Comparison of ENCODE assay signal across 1 cellular context in the genomic region with DNA sequence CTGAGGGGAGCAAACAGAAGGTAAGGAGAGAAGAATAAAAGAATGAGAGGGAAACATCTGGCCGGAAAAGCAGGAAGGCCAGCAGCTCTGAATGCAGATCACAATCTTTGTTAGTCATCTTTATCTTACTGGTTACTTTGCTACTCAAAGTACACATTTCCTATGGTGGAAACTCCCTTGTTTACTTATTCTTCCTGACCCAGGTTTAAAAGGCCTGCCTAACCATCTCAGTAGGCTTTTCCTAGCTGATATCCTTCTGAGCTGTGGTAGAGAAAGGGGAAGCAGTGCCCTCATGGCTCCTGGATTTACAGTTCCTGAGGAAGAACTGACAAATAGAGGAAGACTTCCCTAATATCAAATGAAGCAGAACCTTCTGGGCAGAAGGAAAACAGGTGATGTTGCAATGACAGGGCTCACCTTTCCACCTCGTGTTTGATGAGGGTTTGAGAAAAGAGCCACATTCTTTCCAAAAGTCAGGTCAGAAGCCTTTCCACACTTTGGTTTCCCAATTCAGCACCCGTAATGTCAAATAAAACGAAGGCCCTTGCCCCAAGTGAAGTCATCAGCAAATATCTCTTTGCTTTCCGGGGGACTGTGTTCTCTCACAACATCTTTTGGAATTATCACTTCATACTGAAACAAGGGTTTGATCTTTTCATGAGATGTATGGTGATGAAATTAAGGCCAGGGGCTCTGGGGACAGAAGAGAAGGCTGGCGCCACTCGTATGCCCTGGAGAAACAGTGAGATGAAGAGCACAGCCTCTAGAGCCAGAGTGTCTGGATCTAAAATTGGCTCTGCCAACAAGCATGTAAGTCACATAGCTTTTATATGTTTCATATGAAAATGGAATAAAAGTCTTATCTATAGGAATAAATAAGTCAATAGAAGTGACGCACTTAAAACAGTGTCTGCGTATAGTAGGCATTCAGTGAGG.
A peak's percentile ranks its signal among the peaks of the same experiment; 100 is the strongest.
TF ChIP-seq lines count a peak whose summit lies in the region.

No MANE protein-coding gene starts in this region.

TF ChIP-seq in HepG2, 621 proteins besides CTCF, POLR2A, EP300 and RAD21 (continued from another document and continues in another):
- TF ChIP-seq, protein P1, sequence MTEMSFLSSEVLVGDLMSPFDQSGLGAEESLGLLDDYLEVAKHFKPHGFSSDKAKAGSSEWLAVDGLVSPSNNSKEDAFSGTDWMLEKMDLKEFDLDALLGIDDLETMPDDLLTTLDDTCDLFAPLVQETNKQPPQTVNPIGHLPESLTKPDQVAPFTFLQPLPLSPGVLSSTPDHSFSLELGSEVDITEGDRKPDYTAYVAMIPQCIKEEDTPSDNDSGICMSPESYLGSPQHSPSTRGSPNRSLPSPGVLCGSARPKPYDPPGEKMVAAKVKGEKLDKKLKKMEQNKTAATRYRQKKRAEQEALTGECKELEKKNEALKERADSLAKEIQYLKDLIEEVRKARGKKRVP (CRISPR knock-in tag; IDR thresholded peaks at IDR 0.05), result peak in 1 of 2 experiments; percentile 70; a peak in 2 of 4 replicates
- TF ChIP-seq ZNF549 (CRISPR knock-in tag; IDR thresholded peaks at IDR 0.05) (no peak), HES4 (CRISPR knock-in tag; IDR thresholded peaks at IDR 0.05; ENCODE audit: borderline replicate concordance) (no peak), NR3C1 (CRISPR knock-in tag; IDR thresholded peaks at IDR 0.05) (no peak), JARID2 (CRISPR knock-in tag; IDR thresholded peaks at IDR 0.05; ENCODE audit: insufficient replicate concordance) (no peak), ZNF121 (CRISPR knock-in tag; IDR thresholded peaks at IDR 0.05) (0 out of 2 replicates have a peak, but pooled peaks have one; percentile 4), ZNF17 (CRISPR knock-in tag; IDR thresholded peaks at IDR 0.05) (no peak), NFIB (CRISPR knock-in tag; IDR thresholded peaks at IDR 0.05; ENCODE audit: borderline replicate concordance) (no peak), FOXK1 (CRISPR knock-in tag; IDR thresholded peaks at IDR 0.05; ENCODE audit: borderline replicate concordance, low read depth) (peak; percentile 91), ZSCAN20 (CRISPR knock-in tag; IDR thresholded peaks at IDR 0.05; ENCODE audit: borderline replicate concordance) (peak; percentile 76; the same call in 1 of the 2 replicates), ZMYM3 (CRISPR knock-in tag; IDR thresholded peaks at IDR 0.05) (no peak; the same call in 1 of the 2 replicates), NCOA5 (CRISPR knock-in tag; IDR thresholded peaks at IDR 0.05) (peak; percentile 86), SMARCC2 (IDR thresholded peaks at IDR 0.05) (peak; percentile 17; the same call in 1 of the 2 replicates), REPIN1 (CRISPR knock-in tag; IDR thresholded peaks at IDR 0.05; ENCODE audit: borderline replicate concordance, low read depth) (peak; percentile 42; the same call in 1 of the 2 replicates), RFX1 (IDR thresholded peaks at IDR 0.05) (no peak), SMARCE1 (IDR thresholded peaks at IDR 0.05; ENCODE audit: borderline replicate concordance) (no peak), GTF2F1 (IDR thresholded peaks at IDR 0.05; ENCODE audit: low read length) (no peak), CBFB (CRISPR knock-in tag; IDR thresholded peaks at IDR 0.05) (no peak), HOXA9 (CRISPR knock-in tag; IDR thresholded peaks at IDR 0.05; ENCODE audit: borderline replicate concordance) (no peak), GABPB1 (CRISPR knock-in tag; IDR thresholded peaks at IDR 0.05) (no peak), NCOA1 (CRISPR knock-in tag; IDR thresholded peaks at IDR 0.05) (peak; percentile 88), RAD51 (IDR thresholded peaks at IDR 0.05; ENCODE audit: borderline replicate concordance) (no peak), ZMYM2 (CRISPR knock-in tag; IDR thresholded peaks at IDR 0.05) (no peak), ZNF614 (CRISPR knock-in tag; IDR thresholded peaks at IDR 0.05; ENCODE audit: borderline replicate concordance) (peak; percentile 99), ZFP82 (CRISPR knock-in tag; IDR thresholded peaks at IDR 0.05; ENCODE audit: borderline replicate concordance) (0 out of 2 replicates have a peak, but pooled peaks have one; percentile 73), ZMYM4 (CRISPR knock-in tag; IDR thresholded peaks at IDR 0.05) (peak; percentile 89), MAF1 (CRISPR knock-in tag; IDR thresholded peaks at IDR 0.05; ENCODE audit: borderline replicate concordance) (peak; percentile 83; the same call in 1 of the 2 replicates), RBM39 (IDR thresholded peaks at IDR 0.05; ENCODE audit: low read depth, low read length, poor library complexity, severe bottlenecking) (no peak), ZNF552 (CRISPR knock-in tag; IDR thresholded peaks at IDR 0.05; ENCODE audit: borderline replicate concordance) (no peak), BRCA1 (CRISPR knock-in tag; IDR thresholded peaks at IDR 0.05) (0 out of 2 replicates have a peak, but pooled peaks have one; percentile 32), ATM (IDR thresholded peaks at IDR 0.05; ENCODE audit: borderline replicate concordance) (no peak), HOXA7 (CRISPR knock-in tag; IDR thresholded peaks at IDR 0.05) (no peak), ZNF713 (CRISPR knock-in tag; IDR thresholded peaks at IDR 0.05) (0 out of 2 replicates have a peak, but pooled peaks have one; percentile 70), ASH2L (IDR thresholded peaks at IDR 0.05; ENCODE audit: insufficient read length, low read depth, low read length) (peak; percentile 87), ZNF572 (CRISPR knock-in tag; IDR thresholded peaks at IDR 0.05) (no peak), TAF15 (IDR thresholded peaks at IDR 0.05; ENCODE audit: low read depth, low read length, poor library complexity, severe bottlenecking) (no peak), PHF8 (CRISPR knock-in tag; IDR thresholded peaks at IDR 0.05) (peak; percentile 51; the same call in 1 of the 2 replicates), AGO2 (optimal IDR thresholded peaks at IDR 0.05; ENCODE audit: low read depth, low read length) (no peak), U2AF1 (optimal IDR thresholded peaks at IDR 0.05; ENCODE audit: low read depth, low read length) (no peak), ZC3H13 (CRISPR knock-in tag; IDR thresholded peaks at IDR 0.05) (0 out of 2 replicates have a peak, but pooled peaks have one; percentile 50)
- TF ChIP-seq, protein P2, sequence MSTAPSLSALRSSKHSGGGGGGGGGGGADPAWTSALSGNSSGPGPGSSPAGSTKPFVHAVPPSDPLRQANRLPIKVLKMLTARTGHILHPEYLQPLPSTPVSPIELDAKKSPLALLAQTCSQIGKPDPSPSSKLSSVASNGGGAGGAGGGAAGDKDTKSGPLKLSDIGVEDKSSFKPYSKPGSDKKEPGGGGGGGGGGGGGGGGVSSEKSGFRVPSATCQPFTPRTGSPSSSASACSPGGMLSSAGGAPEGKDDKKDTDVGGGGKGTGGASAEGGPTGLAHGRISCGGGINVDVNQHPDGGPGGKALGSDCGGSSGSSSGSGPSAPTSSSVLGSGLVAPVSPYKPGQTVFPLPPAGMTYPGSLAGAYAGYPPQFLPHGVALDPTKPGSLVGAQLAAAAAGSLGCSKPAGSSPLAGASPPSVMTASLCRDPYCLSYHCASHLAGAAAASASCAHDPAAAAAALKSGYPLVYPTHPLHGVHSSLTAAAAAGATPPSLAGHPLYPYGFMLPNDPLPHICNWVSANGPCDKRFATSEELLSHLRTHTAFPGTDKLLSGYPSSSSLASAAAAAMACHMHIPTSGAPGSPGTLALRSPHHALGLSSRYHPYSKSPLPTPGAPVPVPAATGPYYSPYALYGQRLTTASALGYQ (CRISPR knock-in tag; IDR thresholded peaks at IDR 0.05), result peak; percentile 58
- TF ChIP-seq, protein P3, sequence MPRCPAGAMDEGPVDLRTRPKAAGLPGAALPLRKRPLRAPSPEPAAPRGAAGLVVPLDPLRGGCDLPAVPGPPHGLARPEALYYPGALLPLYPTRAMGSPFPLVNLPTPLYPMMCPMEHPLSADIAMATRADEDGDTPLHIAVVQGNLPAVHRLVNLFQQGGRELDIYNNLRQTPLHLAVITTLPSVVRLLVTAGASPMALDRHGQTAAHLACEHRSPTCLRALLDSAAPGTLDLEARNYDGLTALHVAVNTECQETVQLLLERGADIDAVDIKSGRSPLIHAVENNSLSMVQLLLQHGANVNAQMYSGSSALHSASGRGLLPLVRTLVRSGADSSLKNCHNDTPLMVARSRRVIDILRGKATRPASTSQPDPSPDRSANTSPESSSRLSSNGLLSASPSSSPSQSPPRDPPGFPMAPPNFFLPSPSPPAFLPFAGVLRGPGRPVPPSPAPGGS (CRISPR knock-in tag; IDR thresholded peaks at IDR 0.05), result no peak
- TF ChIP-seq, protein P4, sequence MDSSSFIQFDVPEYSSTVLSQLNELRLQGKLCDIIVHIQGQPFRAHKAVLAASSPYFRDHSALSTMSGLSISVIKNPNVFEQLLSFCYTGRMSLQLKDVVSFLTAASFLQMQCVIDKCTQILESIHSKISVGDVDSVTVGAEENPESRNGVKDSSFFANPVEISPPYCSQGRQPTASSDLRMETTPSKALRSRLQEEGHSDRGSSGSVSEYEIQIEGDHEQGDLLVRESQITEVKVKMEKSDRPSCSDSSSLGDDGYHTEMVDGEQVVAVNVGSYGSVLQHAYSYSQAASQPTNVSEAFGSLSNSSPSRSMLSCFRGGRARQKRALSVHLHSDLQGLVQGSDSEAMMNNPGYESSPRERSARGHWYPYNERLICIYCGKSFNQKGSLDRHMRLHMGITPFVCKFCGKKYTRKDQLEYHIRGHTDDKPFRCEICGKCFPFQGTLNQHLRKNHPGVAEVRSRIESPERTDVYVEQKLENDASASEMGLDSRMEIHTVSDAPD (CRISPR knock-in tag; IDR thresholded peaks at IDR 0.05), result peak; percentile 81
- TF ChIP-seq, protein P5, sequence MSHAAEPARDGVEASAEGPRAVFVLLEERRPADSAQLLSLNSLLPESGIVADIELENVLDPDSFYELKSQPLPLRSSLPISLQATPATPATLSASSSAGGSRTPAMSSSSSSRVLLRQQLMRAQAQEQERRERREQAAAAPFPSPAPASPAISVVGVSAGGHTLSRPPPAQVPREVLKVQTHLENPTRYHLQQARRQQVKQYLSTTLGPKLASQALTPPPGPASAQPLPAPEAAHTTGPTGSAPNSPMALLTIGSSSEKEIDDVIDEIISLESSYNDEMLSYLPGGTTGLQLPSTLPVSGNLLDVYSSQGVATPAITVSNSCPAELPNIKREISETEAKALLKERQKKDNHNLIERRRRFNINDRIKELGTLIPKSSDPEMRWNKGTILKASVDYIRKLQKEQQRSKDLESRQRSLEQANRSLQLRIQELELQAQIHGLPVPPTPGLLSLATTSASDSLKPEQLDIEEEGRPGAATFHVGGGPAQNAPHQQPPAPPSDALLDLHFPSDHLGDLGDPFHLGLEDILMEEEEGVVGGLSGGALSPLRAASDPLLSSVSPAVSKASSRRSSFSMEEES (CRISPR knock-in tag; IDR thresholded peaks at IDR 0.05), result peak; percentile 78
- TF ChIP-seq, protein P6, sequence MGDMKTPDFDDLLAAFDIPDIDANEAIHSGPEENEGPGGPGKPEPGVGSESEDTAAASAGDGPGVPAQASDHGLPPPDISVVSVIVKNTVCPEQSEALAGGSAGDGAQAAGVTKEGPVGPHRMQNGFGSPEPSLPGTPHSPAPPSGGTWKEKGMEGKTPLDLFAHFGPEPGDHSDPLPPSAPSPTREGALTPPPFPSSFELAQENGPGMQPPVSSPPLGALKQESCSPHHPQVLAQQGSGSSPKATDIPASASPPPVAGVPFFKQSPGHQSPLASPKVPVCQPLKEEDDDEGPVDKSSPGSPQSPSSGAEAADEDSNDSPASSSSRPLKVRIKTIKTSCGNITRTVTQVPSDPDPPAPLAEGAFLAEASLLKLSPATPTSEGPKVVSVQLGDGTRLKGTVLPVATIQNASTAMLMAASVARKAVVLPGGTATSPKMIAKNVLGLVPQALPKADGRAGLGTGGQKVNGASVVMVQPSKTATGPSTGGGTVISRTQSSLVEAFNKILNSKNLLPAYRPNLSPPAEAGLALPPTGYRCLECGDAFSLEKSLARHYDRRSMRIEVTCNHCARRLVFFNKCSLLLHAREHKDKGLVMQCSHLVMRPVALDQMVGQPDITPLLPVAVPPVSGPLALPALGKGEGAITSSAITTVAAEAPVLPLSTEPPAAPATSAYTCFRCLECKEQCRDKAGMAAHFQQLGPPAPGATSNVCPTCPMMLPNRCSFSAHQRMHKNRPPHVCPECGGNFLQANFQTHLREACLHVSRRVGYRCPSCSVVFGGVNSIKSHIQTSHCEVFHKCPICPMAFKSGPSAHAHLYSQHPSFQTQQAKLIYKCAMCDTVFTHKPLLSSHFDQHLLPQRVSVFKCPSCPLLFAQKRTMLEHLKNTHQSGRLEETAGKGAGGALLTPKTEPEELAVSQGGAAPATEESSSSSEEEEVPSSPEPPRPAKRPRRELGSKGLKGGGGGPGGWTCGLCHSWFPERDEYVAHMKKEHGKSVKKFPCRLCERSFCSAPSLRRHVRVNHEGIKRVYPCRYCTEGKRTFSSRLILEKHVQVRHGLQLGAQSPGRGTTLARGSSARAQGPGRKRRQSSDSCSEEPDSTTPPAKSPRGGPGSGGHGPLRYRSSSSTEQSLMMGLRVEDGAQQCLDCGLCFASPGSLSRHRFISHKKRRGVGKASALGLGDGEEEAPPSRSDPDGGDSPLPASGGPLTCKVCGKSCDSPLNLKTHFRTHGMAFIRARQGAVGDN (CRISPR knock-in tag; IDR thresholded peaks at IDR 0.05), result no peak
- TF ChIP-seq, protein P7, sequence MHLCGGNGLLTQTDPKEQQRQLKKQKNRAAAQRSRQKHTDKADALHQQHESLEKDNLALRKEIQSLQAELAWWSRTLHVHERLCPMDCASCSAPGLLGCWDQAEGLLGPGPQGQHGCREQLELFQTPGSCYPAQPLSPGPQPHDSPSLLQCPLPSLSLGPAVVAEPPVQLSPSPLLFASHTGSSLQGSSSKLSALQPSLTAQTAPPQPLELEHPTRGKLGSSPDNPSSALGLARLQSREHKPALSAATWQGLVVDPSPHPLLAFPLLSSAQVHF (CRISPR knock-in tag; IDR thresholded peaks at IDR 0.05), result no peak
- TF ChIP-seq, protein P8, sequence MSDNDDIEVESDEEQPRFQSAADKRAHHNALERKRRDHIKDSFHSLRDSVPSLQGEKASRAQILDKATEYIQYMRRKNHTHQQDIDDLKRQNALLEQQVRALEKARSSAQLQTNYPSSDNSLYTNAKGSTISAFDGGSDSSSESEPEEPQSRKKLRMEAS (IDR thresholded peaks at IDR 0.05), result peak; percentile 67
- TF ChIP-seq, protein P9, sequence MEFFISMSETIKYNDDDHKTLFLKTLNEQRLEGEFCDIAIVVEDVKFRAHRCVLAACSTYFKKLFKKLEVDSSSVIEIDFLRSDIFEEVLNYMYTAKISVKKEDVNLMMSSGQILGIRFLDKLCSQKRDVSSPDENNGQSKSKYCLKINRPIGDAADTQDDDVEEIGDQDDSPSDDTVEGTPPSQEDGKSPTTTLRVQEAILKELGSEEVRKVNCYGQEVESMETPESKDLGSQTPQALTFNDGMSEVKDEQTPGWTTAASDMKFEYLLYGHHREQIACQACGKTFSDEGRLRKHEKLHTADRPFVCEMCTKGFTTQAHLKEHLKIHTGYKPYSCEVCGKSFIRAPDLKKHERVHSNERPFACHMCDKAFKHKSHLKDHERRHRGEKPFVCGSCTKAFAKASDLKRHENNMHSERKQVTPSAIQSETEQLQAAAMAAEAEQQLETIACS (CRISPR knock-in tag; IDR thresholded peaks at IDR 0.05), result no peak
- TF ChIP-seq, protein P10, sequence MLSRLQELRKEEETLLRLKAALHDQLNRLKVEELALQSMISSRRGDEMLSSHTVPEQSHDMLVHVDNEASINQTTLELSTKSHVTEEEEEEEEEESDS (CRISPR knock-in tag; IDR thresholded peaks at IDR 0.05; ENCODE audit: borderline replicate concordance), result 0 out of 2 replicates have a peak, but pooled peaks have one; percentile 79
